Comparison of ENCODE assay signal across 8 cellular contexts in the genomic region with DNA sequence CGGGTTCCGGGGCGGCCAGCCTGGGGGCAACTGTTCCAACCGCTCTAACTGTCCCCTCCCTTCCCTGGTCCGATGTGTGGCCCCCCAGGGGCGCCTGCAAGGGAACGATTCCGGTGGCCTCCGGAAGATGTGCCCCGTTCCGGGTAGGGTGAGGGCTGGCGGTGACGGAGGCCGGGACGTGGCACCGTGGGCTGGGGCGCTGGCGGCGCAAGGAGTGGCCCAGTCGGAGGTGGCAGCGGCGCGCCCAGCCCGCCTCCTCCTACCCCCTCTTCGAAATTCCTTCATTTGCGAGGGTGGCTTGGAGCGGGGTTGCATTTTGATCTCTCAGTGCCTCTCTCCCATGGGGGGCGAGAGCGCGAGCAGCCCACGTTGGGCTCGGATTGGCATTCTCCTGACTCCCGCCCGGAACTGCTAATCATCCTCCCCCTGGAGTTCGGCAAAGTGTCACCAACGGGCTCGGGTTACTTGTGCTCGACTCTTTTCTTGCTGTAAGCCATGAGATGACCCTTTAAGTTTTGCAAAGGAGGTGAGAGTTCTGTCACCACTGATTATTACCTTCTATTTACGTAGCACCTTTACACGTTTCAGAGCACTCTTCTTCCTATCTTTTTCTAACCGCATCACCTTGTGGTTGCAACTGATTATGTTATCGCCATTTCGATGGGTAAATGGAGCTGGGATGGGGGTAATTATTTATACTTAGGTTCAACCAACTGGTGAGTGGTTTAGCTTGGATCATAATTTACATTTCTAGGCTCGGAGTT. TPM values are rescaled to one million over a fixed set of nuclear protein-coding genes. Genes with fewer than 3 reads are reported as not detected.
DNase-seq lines count a peak whose midpoint lies in the region; ATAC-seq and TF ChIP-seq lines count a peak whose summit lies in the region.

No MANE protein-coding gene starts in this region.

- H3K4me1 ChIP-seq in thymus (ENCODE audit: control insufficient read depth, insufficient read depth, low read length): peaks cover 4% of the 10 kb centered on the region

- no peaks in the 10 kb centered on the region for H3K9me3 ChIP-seq in thymus (ENCODE audit: control insufficient read depth)

- H3K4me1 Mint-ChIP-seq in activated naive CD4-positive, alpha-beta T cell treated with anti-CD3 and anti-CD28 coated beads for 36 hours (ENCODE audit: low read depth): peaks cover 38% of the 10 kb centered on the region
- H3K4me1 Mint-ChIP-seq in osteocyte (ENCODE audit: unreplicated experiment): peaks cover 31% of the 10 kb centered on the region

- no peaks in the 10 kb centered on the region for H3K27me3 ChIP-seq in thymus (ENCODE audit: control insufficient read depth, insufficient read depth)

- under 1% methylated on average over 44 of the region's 44 CpGs for WGBS in thymus

- peak overlapping the region; percentile 96 for H3K4me3 Mint-ChIP-seq in activated naive CD4-positive, alpha-beta T cell treated with anti-CD3 and anti-CD28 coated beads for 36 hours
- peak overlapping the region; percentile 94 for H3K4me3 Mint-ChIP-seq in osteocyte (ENCODE audit: unreplicated experiment)

- no peaks in the 10 kb centered on the region for H3K36me3 ChIP-seq in thymus (ENCODE audit: control insufficient read depth, insufficient read depth)

- CTCF ChIA-PET in activated naive CD4-positive, alpha-beta T cell treated with anti-CD3 and anti-CD28 coated beads for 36 hours (lab: Charles Lee): interaction anchor here (0.6 to 1.7 kb wide), 9 partner anchors 11 to 310 kb away, joined by 3 to 8 read pairs (median 4); a partner anchor contains a TSS

- H3K27ac Mint-ChIP-seq in activated naive CD4-positive, alpha-beta T cell treated with anti-CD3 and anti-CD28 coated beads for 36 hours: peak overlapping the region; percentile 93
- peak overlapping the region; percentile 98 for H3K27ac Mint-ChIP-seq in osteocyte (ENCODE audit: unreplicated experiment)

- no peaks in the 10 kb centered on the region for H3K9me3 Mint-ChIP-seq in activated naive CD4-positive, alpha-beta T cell treated with anti-CD3 and anti-CD28 coated beads for 36 hours
- H3K9me3 Mint-ChIP-seq in osteocyte (ENCODE audit: unreplicated experiment): no peaks in the 10 kb centered on the region

- H3K27me3 Mint-ChIP-seq in activated naive CD4-positive, alpha-beta T cell treated with anti-CD3 and anti-CD28 coated beads for 36 hours (ENCODE audit: low read depth): no peaks in the 10 kb centered on the region
- peaks cover 4% of the 10 kb centered on the region for H3K27me3 Mint-ChIP-seq in osteocyte (ENCODE audit: unreplicated experiment)

- H3K36me3 Mint-ChIP-seq in activated naive CD4-positive, alpha-beta T cell treated with anti-CD3 and anti-CD28 coated beads for 36 hours (ENCODE audit: low read depth): peaks cover 7% of the 10 kb centered on the region
- H3K36me3 Mint-ChIP-seq in osteocyte (ENCODE audit: unreplicated experiment): peaks cover 10% of the 10 kb centered on the region

- no peak for TF ChIP-seq CTCF in osteocyte (IDR thresholded peaks at IDR 0.05)

- peak overlapping the region; percentile 74 for H3K4me3 ChIP-seq in thymus (ENCODE audit: low read length)

- DNase-seq in CD1c-positive myeloid dendritic cell (ENCODE audit: extremely low spot score) (peak; percentile 79), RPMI8226 (peak; percentile 41), glomerular visceral epithelial cell (ENCODE audit: extremely low spot score) (peak; percentile 54), osteocyte (ENCODE audit: extremely low spot score, unreplicated experiment) (peak; percentile 90)
- peak; percentile 70 for DNase-seq in activated naive CD4-positive, alpha-beta T cell treated with anti-CD3 and anti-CD28 coated beads for 36 hours

- intact Hi-C loops in activated naive CD4-positive, alpha-beta T cell treated with anti-CD3 and anti-CD28 coated beads for 36 hours (cut with micrococcal nuclease): loop anchor here (2.0 to 5.0 kb wide), 4 partner anchors 188 to 594 kb away; a partner anchor contains a TSS

- peak; percentile 39 for ATAC-seq in GM19372 (IDR thresholded peaks at IDR 0.05; ENCODE audit: low read depth, unreplicated experiment)
- peak; percentile 37 for ATAC-seq in HG03521 (IDR thresholded peaks at IDR 0.05; ENCODE audit: unreplicated experiment)

- peak overlapping the region; percentile 96 for H3K27ac ChIP-seq in thymus (ENCODE audit: low read depth)

RNA-seq across cellular contexts. Expression of a gene that starts 0.7 kb away (rescaled TPM):
- total RNA-seq in activated naive CD4-positive, alpha-beta T cell treated with anti-CD3 and anti-CD28 coated beads for 36 hours: 10 to 100 TPM; 43.1 to 47.1 TPM
- total RNA-seq in osteocyte: 68.2 and 74.2 TPM in 2 replicates
- polyA plus RNA-seq in thymus: 24.4 TPM

RNA-seq across cellular contexts. Expression of a gene that starts 38.7 kb away (rescaled TPM):
- total RNA-seq in activated naive CD4-positive, alpha-beta T cell treated with anti-CD3 and anti-CD28 coated beads for 36 hours: under 1 TPM; 0.07 to 0.10 TPM
- not detected in 2 replicates for total RNA-seq in osteocyte
- 0.34 TPM for polyA plus RNA-seq in thymus

RNA-seq across cellular contexts. Expression of a gene that starts 53.4 kb away (rescaled TPM):
- total RNA-seq in activated naive CD4-positive, alpha-beta T cell treated with anti-CD3 and anti-CD28 coated beads for 36 hours: 1,000 to 10,000 TPM; 3,652 to 3,827 TPM
- total RNA-seq in osteocyte: 1,600 and 1,654 TPM in 2 replicates
- 6,011 TPM for polyA plus RNA-seq in thymus

Comparison
In these comparisons a context has a peak if more than half of its experiments do, and no peak if none do; other contexts are left out.
1. Peak in every context shown above with its lines: DNase-seq, ATAC-seq, H3K4me3 ChIP-seq and H3K27ac ChIP-seq.